Comparison of ENCODE assay signal across 18 cellular contexts in genomic region chr9:108039012-108039411, GRCh38.
A peak's percentile ranks its signal among the peaks of the same experiment; 100 is the strongest.
DNase-seq lines count a peak whose midpoint lies in the region; ATAC-seq, FAIRE-seq and TF ChIP-seq lines count a peak whose summit lies in the region.
"Had no signal": no experiment of that assay in that cellular context is flagged by ENCODE, and none has a peak within 500 bp of the region (broad histone marks: within the 10 kb centered on the region; RNA-seq: fewer than 3 reads in every experiment).

No MANE protein-coding gene starts in this region.

- peaks cover 0 to 7% (median 6%) of the 10 kb centered on the region in 3 donors for H3K9me3 ChIP-seq in esophagus squamous epithelium
- peaks cover 0 to 2% (median 0%) of the 10 kb centered on the region in 4 donors for H3K9me3 ChIP-seq in right lobe of liver
- H3K9me3 ChIP-seq: HAP-1 had no signal

- ATAC-seq in right lobe of liver = no peak

- H3K27ac ChIP-seq in esophagus squamous epithelium = peak overlapping the region in 3 of 4 donors; percentile 25 to 62 (median 42)
- H3K27ac ChIP-seq in right lobe of liver = no peak overlapping the region
- H3K27ac ChIP-seq: 22Rv1, BLaER1 had no signal

- no peak for TF ChIP-seq CTCF in bronchial epithelial cell (IDR thresholded peaks at IDR 0.05; ENCODE audit: insufficient read depth, low read length, severe bottlenecking)
- no peak for TF ChIP-seq CTCF in esophagus squamous epithelium (IDR thresholded peaks at IDR 0.05)
- no peak for TF ChIP-seq CTCF in right lobe of liver (IDR thresholded peaks at IDR 0.05)

- H3K36me3 ChIP-seq in bronchial epithelial cell (ENCODE audit: control insufficient read depth, insufficient read depth, low read length) (no peaks in the 10 kb centered on the region), esophagus squamous epithelium (no peaks in the 10 kb centered on the region), right lobe of liver (no peaks in the 10 kb centered on the region)
- H3K36me3 ChIP-seq: BLaER1, HAP-1 had no signal

- intact Hi-C loops in esophagus squamous epithelium (cut with DNase I) (no loop called here), right lobe of liver (cut with DNase I) (no loop called here)

- WGBS in esophagus squamous epithelium, 2 donors = 33 to 83% methylated on average over 1 of the region's 1 CpG
- 60% methylated on average over 1 of the region's 1 CpG for WGBS in right lobe of liver (ENCODE audit: insufficient coverage, low coverage, low lambda C conversion rate, missing lambda C conversion rate)

- DNase-seq in DMS53 (lab: John Stamatoyannopoulos, UW) (peak; percentile 24), DMS53 treated with DMSO at 0.1 percent for 48 hours (lab: John Stamatoyannopoulos, UW; ENCODE audit: unreplicated experiment) (no peak), bronchial epithelial cell (ENCODE audit: low read depth) (peak; percentile 87), esophagus squamous epithelium (lab: John Stamatoyannopoulos, UW) (no peak), NCI-H1092 (lab: John Stamatoyannopoulos, UW) (no peak), NK-92 (lab: John Stamatoyannopoulos, UW; ENCODE audit: unreplicated experiment) (no peak), nucleus accumbens (lab: John Stamatoyannopoulos, UW) (no peak), right lobe of liver (no peak)
- DNase-seq: AML-193; CD8-positive, alpha-beta memory T cell; DMS79 had no signal

- TF ChIP-seq POLR2A in esophagus squamous epithelium (IDR thresholded peaks at IDR 0.05) (no peak), right lobe of liver (IDR thresholded peaks at IDR 0.05) (no peak)

- no peak for FAIRE-seq in bronchial epithelial cell (lab: Jason Lieb, UNC)
- FAIRE-seq: G401.6, GM12891, GM19239, H1 had no signal

- H3K4me3 ChIP-seq in bronchial epithelial cell (ENCODE audit: low read depth, low read length) = no peak overlapping the region
- H3K4me3 ChIP-seq in esophagus squamous epithelium = no peak overlapping the region
- no peak overlapping the region for H3K4me3 ChIP-seq in right lobe of liver
- H3K4me3 ChIP-seq: BLaER1, HAP-1 had no signal

- peaks cover 9 to 66% (median 13%) of the 10 kb centered on the region in 3 donors for H3K4me1 ChIP-seq in esophagus squamous epithelium
- no peaks in the 10 kb centered on the region for H3K4me1 ChIP-seq in right lobe of liver
- H3K4me1 ChIP-seq: BLaER1, HAP-1 had no signal

- H3K27me3 ChIP-seq in bronchial epithelial cell (ENCODE audit: control insufficient read depth, insufficient read depth, low read length) (no peaks in the 10 kb centered on the region), esophagus squamous epithelium (no peaks in the 10 kb centered on the region), right lobe of liver (no peaks in the 10 kb centered on the region)
- H3K27me3 ChIP-seq: BLaER1 had no signal

Comparison
In these comparisons a context has a peak if more than half of its experiments do, and no peak if none do; other contexts are left out.
1. DNase-seq: peak in DMS53 (single experiment) and bronchial epithelial cell (single experiment); none in DMS53 treated with DMSO at 0.1 percent for 48 hours (single experiment), esophagus squamous epithelium (single experiment), NCI-H1092 (single experiment), NK-92 (single experiment), nucleus accumbens (0 of 56) and right lobe of liver (0 of 3).
2. H3K27ac ChIP-seq: peak in esophagus squamous epithelium (3 of 4); none in right lobe of liver (0 of 3).